Comparison of ENCODE assay signal across 1 cellular context in genomic region chr12:89663577-89664357, GRCh38.
TF ChIP-seq lines count a peak whose summit lies in the region.

No MANE protein-coding gene starts in this region.

TF ChIP-seq in K562, 482 proteins besides CTCF, POLR2A, EP300 and RAD21 (continued from another document and continues in another):
- TF ChIP-seq EWSR1 (IDR thresholded peaks at IDR 0.05; ENCODE audit: borderline replicate concordance, low read depth, partially characterized antibody): no peak
- TF ChIP-seq SRSF3 (IDR thresholded peaks at IDR 0.05; ENCODE audit: insufficient read depth, low read length): no peak
- no peak for TF ChIP-seq NFYB (IDR thresholded peaks at IDR 0.05; ENCODE audit: extremely low read depth, insufficient read length)
- TF ChIP-seq FOSL1 (tag; conservative IDR thresholded peaks at IDR 0.05): peak; percentile 95
- peak; percentile 61; the same call in 1 of the 2 replicates for TF ChIP-seq ZBTB2 (IDR thresholded peaks at IDR 0.05)
- no peak for TF ChIP-seq ZNF3 (CRISPR knock-in tag; IDR thresholded peaks at IDR 0.05)
- TF ChIP-seq BMI1 (IDR thresholded peaks at IDR 0.05; ENCODE audit: low read length): no peak
- no peak for TF ChIP-seq ZBTB34 (CRISPR knock-in tag; IDR thresholded peaks at IDR 0.05)
- no peak for TF ChIP-seq ZKSCAN1 (IDR thresholded peaks at IDR 0.05; ENCODE audit: low read depth, low read length)
- TF ChIP-seq NFE2L1 (tag; IDR thresholded peaks at IDR 0.05; ENCODE audit: borderline replicate concordance, low read depth): no peak
- TF ChIP-seq ZNF280A (IDR thresholded peaks at IDR 0.05; ENCODE audit: low read depth, partially characterized antibody): no peak
- peak; percentile 70; the same call in 1 of the 2 replicates for TF ChIP-seq ARID3A (IDR thresholded peaks at IDR 0.05; ENCODE audit: borderline replicate concordance, low read depth, low read length)
- no peak for TF ChIP-seq NR3C1 (CRISPR knock-in tag; IDR thresholded peaks at IDR 0.05)
- TF ChIP-seq PREB (CRISPR knock-in tag; IDR thresholded peaks at IDR 0.05): no peak
- TF ChIP-seq ZNF696 (CRISPR knock-in tag; conservative IDR thresholded peaks at IDR 0.05): no peak
- TF ChIP-seq TOE1 (IDR thresholded peaks at IDR 0.05; ENCODE audit: borderline replicate concordance): peak; percentile 44; the same call in 1 of the 2 replicates
- TF ChIP-seq TOE1 (CRISPR knock-in tag; IDR thresholded peaks at IDR 0.05; ENCODE audit: borderline replicate concordance, low read depth): no peak
- no peak for TF ChIP-seq CBX1 (IDR thresholded peaks at IDR 0.05; ENCODE audit: low read depth)
- TF ChIP-seq ZNF212 (CRISPR knock-in tag; IDR thresholded peaks at IDR 0.05): no peak
- TF ChIP-seq BHLHE40 (IDR thresholded peaks at IDR 0.05; ENCODE audit: low read length): no peak
- no peak for TF ChIP-seq ZNF445 (CRISPR knock-in tag; IDR thresholded peaks at IDR 0.05; ENCODE audit: low read depth)
- no peak for TF ChIP-seq ZNF449 (CRISPR knock-in tag; IDR thresholded peaks at IDR 0.05)
- no peak for TF ChIP-seq STAT6 (CRISPR knock-in tag; IDR thresholded peaks at IDR 0.05)
- no peak for TF ChIP-seq TFE3 (CRISPR knock-in tag; IDR thresholded peaks at IDR 0.05)
- TF ChIP-seq KLF16 (IDR thresholded peaks at IDR 0.05): peak; percentile 63; the same call in 1 of the 2 replicates
- no peak for TF ChIP-seq ZNF354B (CRISPR knock-in tag; IDR thresholded peaks at IDR 0.05)
- no peak for TF ChIP-seq EZH2 (IDR thresholded peaks at IDR 0.05; ENCODE audit: borderline replicate concordance, low read depth, low read length)
- peak; percentile 79 for TF ChIP-seq PML (IDR thresholded peaks at IDR 0.05; ENCODE audit: low read length)
- TF ChIP-seq NR1H2 (CRISPR knock-in tag; IDR thresholded peaks at IDR 0.05): no peak
- no peak for TF ChIP-seq THAP7 (CRISPR knock-in tag; IDR thresholded peaks at IDR 0.05)
- no peak for TF ChIP-seq NRF1 (conservative IDR thresholded peaks at IDR 0.05 in 1 of 2, IDR thresholded peaks at IDR 0.05 in 1 of 2)
- TF ChIP-seq ZBTB8A (IDR thresholded peaks at IDR 0.05; ENCODE audit: partially characterized antibody): no peak
- no peak for TF ChIP-seq MCM2 (IDR thresholded peaks at IDR 0.05; ENCODE audit: low read depth)
- no peak for TF ChIP-seq ZNF134 (CRISPR knock-in tag; conservative IDR thresholded peaks at IDR 0.05)
- TF ChIP-seq ZKSCAN3 (CRISPR knock-in tag; IDR thresholded peaks at IDR 0.05): no peak
- TF ChIP-seq KDM5B (IDR thresholded peaks at IDR 0.05; ENCODE audit: insufficient replicate concordance, low read depth, low read length): no peak
- TF ChIP-seq RBM17 (IDR thresholded peaks at IDR 0.05; ENCODE audit: borderline replicate concordance, low read depth, low read length): no peak
- no peak for TF ChIP-seq ERF (CRISPR knock-in tag; IDR thresholded peaks at IDR 0.05)
- TF ChIP-seq COPS2 (conservative IDR thresholded peaks at IDR 0.05): no peak
- no peak for TF ChIP-seq ZNF436 (CRISPR knock-in tag; IDR thresholded peaks at IDR 0.05)
- no peak for TF ChIP-seq ELK1 (CRISPR knock-in tag; IDR thresholded peaks at IDR 0.05)
- no peak for TF ChIP-seq MYC (IDR thresholded peaks at IDR 0.05; ENCODE audit: low read depth, low read length)
- no peak for TF ChIP-seq MYC (CRISPR knock-in tag; IDR thresholded peaks at IDR 0.05; ENCODE audit: borderline replicate concordance, low read depth)
- TF ChIP-seq TRIM28 (IDR thresholded peaks at IDR 0.05): no peak
- no peak for TF ChIP-seq SNAPC5 (CRISPR knock-in tag; IDR thresholded peaks at IDR 0.05)
- peak; percentile 49 to 55; a peak in 3 of 4 replicates for TF ChIP-seq TRIM24 (IDR thresholded peaks at IDR 0.05)
- TF ChIP-seq MAFK (IDR thresholded peaks at IDR 0.05; ENCODE audit: low read length): no peak
- TF ChIP-seq KAT7 (CRISPR knock-in tag; IDR thresholded peaks at IDR 0.05; ENCODE audit: borderline replicate concordance): peak; percentile 53; the same call in 1 of the 2 replicates
- TF ChIP-seq MBD1 (CRISPR knock-in tag; IDR thresholded peaks at IDR 0.05): no peak
- peak; percentile 42 for TF ChIP-seq NEUROD1 (IDR thresholded peaks at IDR 0.05; ENCODE audit: borderline replicate concordance, low read depth, low read length, partially characterized antibody)
- TF ChIP-seq RBM39 (optimal IDR thresholded peaks at IDR 0.05; ENCODE audit: low read depth, low read length): no peak
- TF ChIP-seq TBL1XR1 (IDR thresholded peaks at IDR 0.05; ENCODE audit: low read length in 2 of 2): peak in 1 of 2 experiments; percentile 29; a peak in 1 of 4 replicates
- no peak for TF ChIP-seq DNMT1 (IDR thresholded peaks at IDR 0.05)
- TF ChIP-seq ESRRA (IDR thresholded peaks at IDR 0.05; ENCODE audit: borderline replicate concordance, low read depth): no peak
